8 cellular contexts compared by ENCODE assay signal in the genomic region with DNA sequence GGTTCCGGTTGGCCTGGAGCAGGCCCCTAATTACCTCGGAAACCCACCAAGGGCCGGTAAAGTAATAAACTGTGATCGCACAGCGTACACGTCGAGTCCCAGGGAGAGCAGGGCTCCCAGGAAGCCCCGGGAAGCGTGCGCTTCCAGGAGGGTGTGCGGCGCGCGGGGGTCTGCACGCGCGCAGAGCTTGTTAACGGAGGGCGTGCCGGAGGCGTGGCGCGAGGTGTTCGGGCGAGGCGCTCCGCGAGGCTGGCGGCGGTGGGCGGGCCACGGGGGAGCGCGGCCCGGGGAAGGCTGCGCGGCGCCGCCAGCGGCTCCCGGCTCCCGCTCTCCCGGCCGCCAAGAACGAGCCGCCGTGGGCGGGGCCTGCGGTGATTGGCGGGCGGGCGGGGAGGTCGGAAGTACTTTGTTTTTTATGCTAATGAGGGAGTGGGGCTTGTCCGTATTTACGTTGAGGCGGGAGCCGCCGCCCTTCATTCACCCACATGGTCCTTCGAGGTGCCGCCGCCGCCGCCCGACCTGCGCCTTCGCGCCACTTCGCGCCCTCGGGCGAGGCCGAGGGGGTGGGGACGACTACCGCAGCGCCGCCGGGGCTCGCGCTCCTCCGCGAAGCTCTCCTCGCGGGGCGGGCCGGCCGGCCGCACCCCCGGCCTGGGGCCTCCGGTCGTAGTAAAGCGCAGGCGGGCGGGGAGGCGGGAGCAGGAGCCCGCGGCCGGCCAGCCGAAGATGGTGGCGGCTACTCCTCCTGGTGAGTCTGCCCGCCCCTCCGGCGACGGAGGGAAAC. TPM values are rescaled to one million over a fixed set of nuclear protein-coding genes. Genes with fewer than 3 reads are reported as not detected.
DNase-seq lines count a peak whose midpoint lies in the region; ATAC-seq, FAIRE-seq and TF ChIP-seq lines count a peak whose summit lies in the region.

Gene MIR17HG, plus strand, starts transcription at position 476 of the 784 bp plus-strand sequence.

- peaks cover 34% of the 10 kb centered on the region for H3K36me3 ChIP-seq in OCI-LY3 (replicated peaks; ENCODE audit: low read depth, low read length)
- peaks cover 0 to 21% of the 10 kb centered on the region in 2 experiments for H3K36me3 ChIP-seq in endothelial cell of umbilical vein (ENCODE audit: control insufficient read depth in 2 of 2, extremely low read depth in 1 of 2, insufficient read depth in 2 of 2, low read length in 2 of 2)

- peaks cover 34% of the 10 kb centered on the region for H4K20me1 ChIP-seq in OCI-LY3 (ENCODE audit: insufficient read depth, low read length)
- H4K20me1 ChIP-seq in endothelial cell of umbilical vein (replicated peaks; ENCODE audit: control insufficient read depth, extremely low read depth, insufficient read depth, low read length): peaks cover 11% of the 10 kb centered on the region

- peak within 1 kb of the TSS; percentile 25 for H2AFZ ChIP-seq in OCI-LY3 (ENCODE audit: low read depth, low read length)
- peak within 1 kb of the TSS; percentile 64 for H2AFZ ChIP-seq in endothelial cell of umbilical vein (ENCODE audit: low read depth, low read length)

- POLR2A ChIA-PET in endothelial cell of umbilical vein (lab: Charles Lee): no interaction called here

- H3K9me3 ChIP-seq in OCI-LY3 (ENCODE audit: insufficient read depth, low read length) (no peaks in the 10 kb centered on the region), endothelial cell of umbilical vein (replicated peaks; ENCODE audit: control insufficient read depth, insufficient read depth, low read length) (no peaks in the 10 kb centered on the region), mononuclear cell (ENCODE audit: low read depth, low read length) (no peaks in the 10 kb centered on the region)

- dilution Hi-C loops in endothelial cell of umbilical vein (cut with MboI; ENCODE audit: extremely low pct_ligation_motif_present, low sequenced_read_pairs): no loop called here

- FAIRE-seq in endothelial cell of umbilical vein (lab: Jason Lieb, UNC): no peak

- H3K79me2 ChIP-seq in OCI-LY3 (ENCODE audit: low read length) (peaks cover 72% of the 10 kb centered on the region), endothelial cell of umbilical vein (ENCODE audit: control insufficient read depth, insufficient read depth, low read length) (peaks cover 45% of the 10 kb centered on the region)

- peak within 1 kb of the TSS; percentile 89 for H3K4me3 ChIP-seq in OCI-LY3 (ENCODE audit: low read length)
- H3K4me3 ChIP-seq in endothelial cell of umbilical vein (replicated peaks in 1 of 3; ENCODE audit: insufficient read depth in 1 of 3, low read depth in 1 of 3, low read length in 3 of 3): peak within 1 kb of the TSS; percentile 84 to 98 (median 95)
- peak within 1 kb of the TSS; percentile 74 for H3K4me3 ChIP-seq in mononuclear cell (ENCODE audit: low read length)

- peak within 1 kb of the TSS; percentile 94 for H3K9ac ChIP-seq in OCI-LY3 (ENCODE audit: low read length)
- peak within 1 kb of the TSS; percentile 96 for H3K9ac ChIP-seq in endothelial cell of umbilical vein (replicated peaks; ENCODE audit: extremely low read depth, insufficient read depth, low read length)

- peak; percentile 92 for DNase-seq in DMS 273 (lab: John Stamatoyannopoulos, UW; ENCODE audit: unreplicated experiment)
- peak; percentile 56 for DNase-seq in HuH-7.5 (ENCODE audit: low spot score)
- peak; percentile 94 for DNase-seq in activated CD8-positive, alpha-beta memory T cell treated with anti-CD3 and anti-CD28 coated beads, Interleukin-2, amount 50 U/mL, for 48 hours
- peak; percentile 86 for DNase-seq in endothelial cell of umbilical vein (ENCODE audit: low read depth, low spot score)
- peak; percentile 68 to 74 for DNase-seq in stimulated activated CD8-positive, alpha-beta memory T cell treated with anti-CD3 and anti-CD28 coated beads, Interleukin-2, amount 100 ng/mL, for 1 hour (ENCODE audit: low read depth in 2 of 2)

- no peak for TF ChIP-seq CTCF in OCI-LY3 (IDR thresholded peaks at IDR 0.05; ENCODE audit: low read depth, low read length)
- no peak for TF ChIP-seq CTCF in endothelial cell of umbilical vein (IDR thresholded peaks at IDR 0.05; ENCODE audit: extremely low read depth in 1 of 2, insufficient read depth in 1 of 2, low read depth in 1 of 2, low read length in 2 of 2)

- CTCF ChIA-PET in endothelial cell of umbilical vein (lab: Charles Lee): interaction anchor here (1.1 to 2.8 kb wide), 3 partner anchors 21 to 59 kb away, joined by 3 to 10 read pairs (median 8); no protein-coding TSS in a partner anchor

- H3K9me1 ChIP-seq in endothelial cell of umbilical vein (replicated peaks; ENCODE audit: control insufficient read depth, extremely low read depth, insufficient read depth, low read length): no peaks in the 10 kb centered on the region

- no TSS peak for BruUV-seq in endothelial cell of umbilical vein (replicated peaks; lab: Mats Ljungman, UMichigan)

- peak; percentile 62 for ATAC-seq in GM21528 (IDR thresholded peaks at IDR 0.05; ENCODE audit: low FRiP score, unreplicated experiment)

- peak; percentile 77 for TF ChIP-seq POLR2A in endothelial cell of umbilical vein (IDR thresholded peaks at IDR 0.05; ENCODE audit: low read depth, low read length)

- H3K27me3 ChIP-seq in OCI-LY3 (ENCODE audit: low read depth, low read length) (no peaks in the 10 kb centered on the region), endothelial cell of umbilical vein (ENCODE audit: control insufficient read depth in 2 of 2, insufficient read depth in 2 of 2, low read length in 2 of 2) (peaks cover 6 to 47% of the 10 kb centered on the region in 2 experiments), mononuclear cell (ENCODE audit: insufficient read depth, low read length) (peaks cover 4% of the 10 kb centered on the region)

- H3K4me2 ChIP-seq in OCI-LY3 (ENCODE audit: low read length) (peak within 1 kb of the TSS; percentile 69), endothelial cell of umbilical vein (ENCODE audit: insufficient read depth, low read length) (peak within 1 kb of the TSS; percentile 75)

- H3K27ac ChIP-seq in OCI-LY3 (ENCODE audit: low read length) (peak within 1 kb of the TSS; percentile 82), endothelial cell of umbilical vein (ENCODE audit: insufficient read depth, low read depth, low read length) (peak within 1 kb of the TSS; percentile 88)

- intact Hi-C loops in endothelial cell of umbilical vein (cut with micrococcal nuclease): loop anchor here (2.0 kb wide), 2 partner anchors 51 to 77 kb away; partner anchors contain the start of gene GPC5

- H3K4me1 ChIP-seq in OCI-LY3 (ENCODE audit: low read length): peaks cover 59% of the 10 kb centered on the region
- H3K4me1 ChIP-seq in endothelial cell of umbilical vein (ENCODE audit: control insufficient read depth, extremely low read depth, insufficient read depth, low read length): peaks cover 25% of the 10 kb centered on the region
- peaks cover 17% of the 10 kb centered on the region for H3K4me1 ChIP-seq in mononuclear cell (ENCODE audit: insufficient read depth, low read length)

TF ChIP-seq in endothelial cell of umbilical vein, 7 proteins besides CTCF, POLR2A, EP300 and RAD21:
- TF ChIP-seq JUN (IDR thresholded peaks at IDR 0.05; ENCODE audit: borderline replicate concordance, insufficient read depth, insufficient read length, low read depth): no peak
- TF ChIP-seq EZH2 (IDR thresholded peaks at IDR 0.05; ENCODE audit: borderline replicate concordance, low read depth, low read length, severe bottlenecking): peak; percentile 53
- TF ChIP-seq MYC (IDR thresholded peaks at IDR 0.05; ENCODE audit: low read depth, low read length): peak; percentile 59
- TF ChIP-seq, protein P1, sequence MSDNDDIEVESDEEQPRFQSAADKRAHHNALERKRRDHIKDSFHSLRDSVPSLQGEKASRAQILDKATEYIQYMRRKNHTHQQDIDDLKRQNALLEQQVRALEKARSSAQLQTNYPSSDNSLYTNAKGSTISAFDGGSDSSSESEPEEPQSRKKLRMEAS (IDR thresholded peaks at IDR 0.05; ENCODE audit: insufficient read depth, insufficient read length): no peak
- no peak for TF ChIP-seq FOS (IDR thresholded peaks at IDR 0.05; ENCODE audit: borderline replicate concordance, insufficient read depth, low read length)
- TF ChIP-seq POLR2AphosphoS5 (IDR thresholded peaks at IDR 0.05; ENCODE audit: insufficient read depth, low read depth, low read length): peak; percentile 94

RNA-seq across cellular contexts. Expression of gene MIR17HG, which starts in this region (rescaled TPM):
- total RNA-seq in endothelial cell of umbilical vein (9.1 and 9.5 TPM in 2 replicates), mononuclear cell (20.3 TPM)
- 0.64 and 1.8 TPM in 2 replicates for polyA plus RNA-seq in endothelial cell of umbilical vein
- polyA plus RNA-seq in endothelial cell of umbilical vein (2011; cell fraction: cytosol; rRNA removed): 0.43 and 0.65 TPM in 2 replicates
- polyA plus RNA-seq in endothelial cell of umbilical vein (2011; cell fraction: nucleus; rRNA removed): 9.3 and 11.6 TPM in 2 replicates
- polyA plus RNA-seq in endothelial cell of umbilical vein (2012): 1.7 and 1.8 TPM in 2 replicates
- 6.3 and 7.2 TPM in 2 replicates for polyA minus RNA-seq in endothelial cell of umbilical vein
- polyA minus RNA-seq in endothelial cell of umbilical vein (2011; cell fraction: cytosol; rRNA and poly(A)+ RNA removed): 2.9 TPM
- 42.9 and 44.5 TPM in 2 replicates for polyA minus RNA-seq in endothelial cell of umbilical vein (2011; cell fraction: nucleus; rRNA and poly(A)+ RNA removed)

Comparison
In these comparisons a context has a peak if more than half of its experiments do, and no peak if none do; other contexts are left out.
1. Peak in every context shown above with its lines: DNase-seq, ATAC-seq, H3K4me3 ChIP-seq and H3K27ac ChIP-seq.